Comparison of ENCODE assay signal across 29 cellular contexts in genomic region chr4:164108971-164109370, GRCh38.
"Had no signal": no experiment of that assay in that cellular context is flagged by ENCODE, and none has a peak within 500 bp of the region (broad histone marks: within the 10 kb centered on the region; RNA-seq: fewer than 3 reads in every experiment).

No MANE protein-coding gene starts in this region.

- H3K4me3 ChIP-seq: ovary, psoas muscle, right lobe of liver, sigmoid colon, suprapubic skin, testis, tibial nerve, upper lobe of left lung, vagina had no signal

- H3K4me3 Mint-ChIP-seq: naive thymus-derived CD8-positive, alpha-beta T cell; natural killer cell treated with Interleukin-12 subunit alpha and Interleukin-12 subunit beta and Interleukin-15 and Interleukin-18, amount 100 ng/mL, for 72 hours; nephron progenitor cell; neural crest cell; stimulated activated effector memory CD8-positive, alpha-beta T cell treated with anti-CD3 and anti-CD28 coated beads, Interleukin-12 subunit alpha, Interleukin-12 subunit beta, amount 100 ng/mL, for 72 hours; stimulated activated naive B cell treated with anti-CD40 and anti-IgM and Interleukin-4, amounts not matched to agents 10 μg/mL and 1 μg/mL and 100 μg/mL, for 72 hours; stimulated activated naive CD8-positive, alpha-beta T cell treated with anti-CD3 and anti-CD28 coated beads, Interleukin-15, Interleukin-2, amounts not matched to agents 100 ng/mL and 50 ng/mL, for 24 hours had no signal

- H3K9me3 ChIP-seq: neutrophil, ovary, psoas muscle, right lobe of liver, sigmoid colon, suprapubic skin, testis, tibial nerve, upper lobe of left lung, vagina had no signal

- H3K27ac Mint-ChIP-seq: naive thymus-derived CD8-positive, alpha-beta T cell; natural killer cell treated with Interleukin-12 subunit alpha and Interleukin-12 subunit beta and Interleukin-15 and Interleukin-18, amount 100 ng/mL, for 72 hours; nephron progenitor cell; stimulated activated effector memory CD8-positive, alpha-beta T cell treated with anti-CD3 and anti-CD28 coated beads, Interleukin-12 subunit alpha, Interleukin-12 subunit beta, amount 100 ng/mL, for 72 hours; stimulated activated naive B cell treated with anti-CD40 and anti-IgM and Interleukin-4, amounts not matched to agents 10 μg/mL and 1 μg/mL and 100 μg/mL, for 72 hours; stimulated activated naive CD8-positive, alpha-beta T cell treated with anti-CD3 and anti-CD28 coated beads, Interleukin-15, Interleukin-2, amounts not matched to agents 100 ng/mL and 50 ng/mL, for 24 hours had no signal

- H3K9me3 Mint-ChIP-seq: natural killer cell treated with Interleukin-12 subunit alpha and Interleukin-12 subunit beta and Interleukin-15 and Interleukin-18, amount 100 ng/mL, for 72 hours; nephron progenitor cell; neural crest cell; stimulated activated naive B cell treated with anti-CD40 and anti-IgM and Interleukin-4, amounts not matched to agents 10 μg/mL and 1 μg/mL and 100 μg/mL, for 72 hours; stimulated activated naive CD8-positive, alpha-beta T cell treated with anti-CD3 and anti-CD28 coated beads, Interleukin-15, Interleukin-2, amounts not matched to agents 100 ng/mL and 50 ng/mL, for 24 hours had no signal

- H3K4me1 ChIP-seq: parathyroid adenoma, psoas muscle, right lobe of liver, sigmoid colon, suprapubic skin, testis, tibial nerve, upper lobe of left lung, vagina had no signal

- H3K36me3 ChIP-seq: neutrophil, ovary, right lobe of liver, sigmoid colon, suprapubic skin, tibial nerve, upper lobe of left lung, vagina had no signal

- H3K27me3 Mint-ChIP-seq: naive thymus-derived CD8-positive, alpha-beta T cell; natural killer cell treated with Interleukin-12 subunit alpha and Interleukin-12 subunit beta and Interleukin-15 and Interleukin-18, amount 100 ng/mL, for 72 hours; progenitor cell of endocrine pancreas; stimulated activated naive B cell treated with anti-CD40 and anti-IgM and Interleukin-4, amounts not matched to agents 10 μg/mL and 1 μg/mL and 100 μg/mL, for 72 hours; stimulated activated naive CD8-positive, alpha-beta T cell treated with anti-CD3 and anti-CD28 coated beads, Interleukin-15, Interleukin-2, amounts not matched to agents 100 ng/mL and 50 ng/mL, for 24 hours had no signal

- H3K36me3 Mint-ChIP-seq: naive thymus-derived CD8-positive, alpha-beta T cell; natural killer cell treated with Interleukin-12 subunit alpha and Interleukin-12 subunit beta and Interleukin-15 and Interleukin-18, amount 100 ng/mL, for 72 hours; stimulated activated effector memory CD8-positive, alpha-beta T cell treated with anti-CD3 and anti-CD28 coated beads, Interleukin-12 subunit alpha, Interleukin-12 subunit beta, amount 100 ng/mL, for 72 hours; stimulated activated naive B cell treated with anti-CD40 and anti-IgM and Interleukin-4, amounts not matched to agents 10 μg/mL and 1 μg/mL and 100 μg/mL, for 72 hours had no signal

- H3K27me3 ChIP-seq: neutrophil, ovary, right lobe of liver, sigmoid colon, suprapubic skin, testis, tibial nerve, upper lobe of left lung, vagina had no signal

- DNase-seq: naive thymus-derived CD8-positive, alpha-beta T cell; nephron progenitor cell; nucleus accumbens; ovary; posterior cingulate gyrus; psoas muscle; right cardiac atrium; right lobe of liver; sigmoid colon; small intestine; stimulated activated CD4-positive, alpha-beta T cell treated with anti-CD3 and anti-CD28 coated beads, Interleukin-15, amount 100 ng/mL, for 24 hours; stimulated activated CD4-positive, alpha-beta T cell treated with anti-CD3 and anti-CD28 coated beads, Interleukin-2, amount 100 ng/mL, for 24 hours; stimulated activated CD4-positive, alpha-beta T cell treated with anti-CD3 and anti-CD28 coated beads, Interleukin-2, amount 100 ng/mL, for 48 hours; stimulated activated CD4-positive, alpha-beta T cell treated with anti-CD3 and anti-CD28 coated beads, Interleukin-4, amount 100 ng/mL, for 24 hours; stimulated activated naive B cell treated with anti-CD40 and anti-IgM and Interleukin-4, amounts not matched to agents 10 μg/mL and 1 μg/mL and 100 μg/mL, for 72 hours; stimulated activated naive CD4-positive, alpha-beta T cell treated with Interleukin-2 at 50 U/mL for 16 hours; substantia nigra; testis; upper lobe of left lung had no signal

- ATAC-seq: naive thymus-derived CD8-positive, alpha-beta T cell; natural killer cell treated with Interleukin-12 subunit alpha and Interleukin-12 subunit beta and Interleukin-15 and Interleukin-18, amount 100 ng/mL, for 72 hours; psoas muscle; right cardiac atrium; right lobe of liver; stimulated activated effector memory CD8-positive, alpha-beta T cell treated with anti-CD3 and anti-CD28 coated beads, Interleukin-12 subunit alpha, Interleukin-12 subunit beta, amount 100 ng/mL, for 72 hours; stimulated activated naive B cell treated with anti-CD40 and anti-IgM and Interleukin-4, amounts not matched to agents 10 μg/mL and 1 μg/mL and 100 μg/mL, for 72 hours had no signal

- H3K4me1 Mint-ChIP-seq: naive thymus-derived CD8-positive, alpha-beta T cell; nephron progenitor cell; neural crest cell; stimulated activated effector memory CD8-positive, alpha-beta T cell treated with anti-CD3 and anti-CD28 coated beads, Interleukin-12 subunit alpha, Interleukin-12 subunit beta, amount 100 ng/mL, for 72 hours; stimulated activated naive B cell treated with anti-CD40 and anti-IgM and Interleukin-4, amounts not matched to agents 10 μg/mL and 1 μg/mL and 100 μg/mL, for 72 hours had no signal
